ENCODE assay signal across 8 cellular contexts in the genomic region with DNA sequence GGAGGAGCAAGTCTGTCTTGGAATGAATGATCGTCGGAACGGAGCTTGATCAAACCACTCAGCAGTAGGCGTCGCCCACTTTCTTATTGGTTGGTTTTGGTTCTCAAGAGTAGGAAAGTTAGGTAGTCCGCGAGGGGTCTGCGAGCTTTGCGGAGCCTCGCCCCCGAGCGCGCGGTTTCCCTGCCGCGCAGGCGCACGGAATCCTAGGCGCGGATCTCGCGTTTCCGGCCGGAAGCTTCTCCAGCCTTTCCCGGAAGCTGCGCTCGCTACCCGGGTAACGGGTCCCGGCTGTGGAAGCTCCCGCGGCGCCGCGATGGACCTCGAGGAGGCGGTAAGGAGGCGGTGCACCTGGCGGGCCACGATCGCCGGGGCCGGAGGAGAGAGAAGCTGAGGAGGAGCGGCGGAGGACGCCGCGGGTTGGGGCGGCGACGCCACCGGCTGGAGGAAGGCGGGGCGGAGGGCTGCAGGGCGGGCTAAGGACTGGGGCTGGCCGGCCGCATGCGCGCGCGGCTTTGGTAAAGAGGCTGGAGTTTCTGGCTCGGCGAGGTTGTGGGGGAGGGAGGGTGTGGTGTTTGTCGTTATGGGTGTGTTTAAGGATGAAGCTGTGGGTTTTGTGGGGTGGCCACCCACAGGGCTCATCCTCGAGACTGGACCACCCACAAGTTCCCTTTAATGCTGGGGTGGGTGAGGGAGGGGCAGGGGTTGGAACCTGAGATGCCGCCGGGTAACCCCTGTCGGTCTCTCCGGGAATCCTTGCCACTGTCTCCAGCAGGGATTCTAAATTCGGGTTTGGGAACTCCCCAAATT. TPM values are rescaled to one million over a fixed set of nuclear protein-coding genes. Genes with fewer than 3 reads are reported as not detected.
DNase-seq lines count a peak whose midpoint lies in the region; FAIRE-seq and TF ChIP-seq lines count a peak whose summit lies in the region.

A gene (plus strand): TSS at position 246 of the 807 bp plus-strand sequence. CDS start 68 bp downstream, at position 314.

- H3K4me3 Mint-ChIP-seq in neural progenitor cell: peak within 1 kb of the TSS; percentile 94

- peaks cover 18% of the 10 kb centered on the region for H3K36me3 Mint-ChIP-seq in neural progenitor cell

- H3K27me3 Mint-ChIP-seq in neural progenitor cell (ENCODE audit: insufficient read depth, low read depth): peaks cover 2% of the 10 kb centered on the region

- H3K9ac ChIP-seq in neural progenitor cell: peak within 1 kb of the TSS; percentile 66

- H3K27ac Mint-ChIP-seq in neural progenitor cell: peak within 1 kb of the TSS; percentile 81

- H3K27ac ChIP-seq in neural progenitor cell: peak within 1 kb of the TSS; percentile 96

- H3K27me3 ChIP-seq in HAP-1 (ENCODE audit: low read depth) (no peaks in the 10 kb centered on the region), MG63 (no peaks in the 10 kb centered on the region), neural progenitor cell (no peaks in the 10 kb centered on the region)

- peaks cover 26% of the 10 kb centered on the region for H3K36me3 ChIP-seq in HAP-1 (replicated peaks)
- H3K36me3 ChIP-seq in MG63: peaks cover 16% of the 10 kb centered on the region
- no peaks in the 10 kb centered on the region for H3K36me3 ChIP-seq in neural progenitor cell

- H3F3A ChIP-seq in neural progenitor cell (ENCODE audit: low read depth): peaks cover 22% of the 10 kb centered on the region

- DNase-seq in HAP-1 (ENCODE audit: low spot score in 2 of 2): peak; percentile 95 to 96
- peak; percentile 94 for DNase-seq in MG63
- DNase-seq in SHP77 treated with DMSO at 0.1 percent for 48 hours (lab: John Stamatoyannopoulos, UW): peak; percentile 87
- peak; percentile 94 for DNase-seq in activated effector memory CD4-positive, alpha-beta T cell treated with anti-CD3 and anti-CD28 coated beads, Interleukin-2, amount 50 U/mL, for 16 hours
- DNase-seq in foreskin fibroblast: peak; percentile 90 to 98
- peak; percentile 97 for DNase-seq in neural progenitor cell (ENCODE audit: low spot score)
- DNase-seq in stromal cell of bone marrow (ENCODE audit: low read depth): peak; percentile 75

- H3K4me1 ChIP-seq in HAP-1 (peaks cover 11% of the 10 kb centered on the region), neural progenitor cell (peaks cover 15% of the 10 kb centered on the region)

- FAIRE-seq in G401.6 (lab: Jason Lieb, UNC): peak; percentile 89

- peak within 1 kb of the TSS; percentile 57 for H3K4me3 ChIP-seq in HAP-1
- H3K4me3 ChIP-seq in MG63: peak within 1 kb of the TSS; percentile 64
- peak within 1 kb of the TSS; percentile 66 to 77 for H3K4me3 ChIP-seq in foreskin fibroblast (ENCODE audit: low read depth in 1 of 2, low read length in 2 of 2)
- peak within 1 kb of the TSS; percentile 72 for H3K4me3 ChIP-seq in neural progenitor cell

- H4K20me1 ChIP-seq in neural progenitor cell (ENCODE audit: low read depth): peaks cover 38% of the 10 kb centered on the region

- peak within 1 kb of the TSS; percentile 88 for H3K4me2 ChIP-seq in neural progenitor cell

- no peaks in the 10 kb centered on the region for H3K9me3 Mint-ChIP-seq in neural progenitor cell

- in situ Hi-C loops in HAP-1 (cut with MboI; ENCODE audit: low sequenced_read_pairs): loop anchor here (25.0 kb wide), 1 partner anchor 119 kb away; a partner anchor contains a TSS

- H3K9me3 ChIP-seq in HAP-1 (no peaks in the 10 kb centered on the region), MG63 (no peaks in the 10 kb centered on the region), neural progenitor cell (ENCODE audit: low read depth) (no peaks in the 10 kb centered on the region)

- H3K4me1 Mint-ChIP-seq in neural progenitor cell: peaks cover 18% of the 10 kb centered on the region

- H3K79me2 ChIP-seq in neural progenitor cell (ENCODE audit: low read depth): peaks cover 48% of the 10 kb centered on the region

- TF ChIP-seq CTCF in foreskin fibroblast (IDR thresholded peaks at IDR 0.05; ENCODE audit: low read depth, low read length) (peak; percentile 18), neural progenitor cell (IDR thresholded peaks at IDR 0.05) (peak; percentile 31)

- H2AFZ ChIP-seq in neural progenitor cell (replicated peaks): peak within 1 kb of the TSS; percentile 87

RNA-seq across cellular contexts. Expression of the gene that starts here (rescaled TPM):
- 27.0 and 71.1 TPM in 2 replicates for total RNA-seq in MG63 (2014; rRNA removed; shearing (Covaris generic); ENCODE audit: low replicate concordance)
- 53.8 and 86.3 TPM in 2 replicates for total RNA-seq in neural progenitor cell (ENCODE audit: low replicate concordance)

Comparison
In these comparisons a context has a peak if more than half of its experiments do, and no peak if none do; other contexts are left out.
1. Peak in every context shown above with its lines: DNase-seq, H3K4me3 ChIP-seq and H3K27ac ChIP-seq.